In genomic region chr6:75776461-75776860, GRCh38 we compare ENCODE assay signal across 21 cellular contexts.
"Had no signal": no experiment of that assay in that cellular context is flagged by ENCODE, and none has a peak within 500 bp of the region (broad histone marks: within the 10 kb centered on the region; RNA-seq: fewer than 3 reads in every experiment).

No MANE protein-coding gene starts in this region.

- H3K27me3 Mint-ChIP-seq: activated CD4-positive, alpha-beta memory T cell treated with anti-CD3 and anti-CD28 coated beads, Interleukin-2, amount 10 ng/mL, durations not matched to agents 7 days and 5 days; activated T-helper 17 cell treated with anti-CD3 and anti-CD28 coated beads, Interleukin-2, amount 50 U/mL, for 72 hours had no signal

- DNase-seq: activated CD4-positive, alpha-beta memory T cell treated with anti-CD3 and anti-CD28 coated beads, Interleukin-2, amount 10 ng/mL, durations not matched to agents 7 days and 5 days; activated CD4-positive, alpha-beta T cell treated with anti-CD3 and anti-CD28 coated beads for 36 hours; activated CD4-positive, alpha-beta T cell treated with anti-CD3 and anti-CD28 coated beads, Interleukin-2, amount 50 U/mL, for 1 hour; activated gamma-delta T cell; activated naive CD4-positive, alpha-beta T cell treated with anti-CD3 and anti-CD28 coated beads for 36 hours; activated naive CD8-positive, alpha-beta T cell treated with anti-CD3 and anti-CD28 coated beads for 36 hours; activated T-cell treated with anti-CD3 and anti-CD28 coated beads for 4 hours; activated T-cell treated with anti-CD3 and anti-CD28 coated beads, Interleukin-2, amount 50 U/mL, for 48 hours; caudate nucleus; NCI-H1092; NCI-H1417; NCI-H1930; NCI-H2107; NCI-H510A treated with DMSO at 0.1 percent for 48 hours; Peyer's patch; Right ventricle myocardium superior; SJCRH30; SK-N-SH; T-helper 1 cell; WERI-Rb-1 had no signal

- H3K4me1 Mint-ChIP-seq: activated CD4-positive, alpha-beta T cell treated with anti-CD3 and anti-CD28 coated beads for 36 hours; activated naive CD8-positive, alpha-beta T cell treated with anti-CD3 and anti-CD28 coated beads for 36 hours had no signal

- H3K36me3 Mint-ChIP-seq: activated naive CD8-positive, alpha-beta T cell treated with anti-CD3 and anti-CD28 coated beads for 36 hours had no signal

- H3K27ac Mint-ChIP-seq: activated CD4-positive, alpha-beta memory T cell treated with anti-CD3 and anti-CD28 coated beads, Interleukin-2, amount 10 ng/mL, durations not matched to agents 7 days and 5 days; activated CD4-positive, alpha-beta T cell treated with anti-CD3 and anti-CD28 coated beads for 36 hours; activated naive CD4-positive, alpha-beta T cell treated with anti-CD3 and anti-CD28 coated beads for 36 hours; activated naive CD8-positive, alpha-beta T cell treated with anti-CD3 and anti-CD28 coated beads for 36 hours; activated T-helper 17 cell treated with anti-CD3 and anti-CD28 coated beads, Interleukin-2, amount 50 U/mL, for 72 hours had no signal

- H3K4me3 Mint-ChIP-seq: activated CD4-positive, alpha-beta memory T cell treated with anti-CD3 and anti-CD28 coated beads, Interleukin-2, amount 10 ng/mL, durations not matched to agents 7 days and 5 days; activated CD4-positive, alpha-beta T cell treated with anti-CD3 and anti-CD28 coated beads for 36 hours; activated naive CD4-positive, alpha-beta T cell treated with anti-CD3 and anti-CD28 coated beads for 36 hours; activated naive CD8-positive, alpha-beta T cell treated with anti-CD3 and anti-CD28 coated beads for 36 hours; activated T-helper 17 cell treated with anti-CD3 and anti-CD28 coated beads, Interleukin-2, amount 50 U/mL, for 72 hours had no signal

- H3K9me3 Mint-ChIP-seq: activated CD4-positive, alpha-beta memory T cell treated with anti-CD3 and anti-CD28 coated beads, Interleukin-2, amount 10 ng/mL, durations not matched to agents 7 days and 5 days; activated naive CD4-positive, alpha-beta T cell treated with anti-CD3 and anti-CD28 coated beads for 36 hours; activated naive CD8-positive, alpha-beta T cell treated with anti-CD3 and anti-CD28 coated beads for 36 hours; activated T-helper 17 cell treated with anti-CD3 and anti-CD28 coated beads, Interleukin-2, amount 50 U/mL, for 72 hours had no signal
